8 cellular contexts compared by ENCODE assay signal in the genomic region with DNA sequence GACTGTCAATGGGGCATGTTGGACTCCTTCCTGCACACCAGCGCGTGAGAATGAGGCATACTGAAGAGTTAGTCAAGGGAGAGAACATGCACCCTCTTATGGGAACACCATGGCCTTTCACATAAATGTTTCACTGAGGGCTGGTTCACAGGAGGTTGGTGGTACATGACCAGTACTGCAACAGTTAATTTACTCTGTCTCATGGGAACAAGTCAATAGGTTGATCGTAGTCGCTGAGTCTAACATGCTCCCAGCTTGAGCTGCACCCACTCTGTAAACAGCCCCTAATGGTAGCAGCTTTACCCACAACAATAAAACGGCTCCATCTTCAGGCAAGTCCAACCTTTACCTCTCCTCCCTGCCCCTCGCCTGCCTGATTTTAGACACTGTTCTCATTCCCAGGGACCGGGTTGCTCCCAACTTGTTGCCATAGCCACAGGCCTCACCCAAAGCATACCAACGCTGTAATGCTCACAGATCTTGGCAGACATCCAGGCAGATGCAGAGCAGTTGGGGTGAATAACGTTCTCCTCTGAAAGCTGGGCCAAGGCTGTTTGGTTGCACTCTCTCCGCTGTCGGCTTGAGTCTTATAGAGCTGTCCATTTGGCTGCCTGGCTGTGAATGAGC.
DNase-seq lines count a peak whose midpoint lies in the region; ATAC-seq, FAIRE-seq and TF ChIP-seq lines count a peak whose summit lies in the region.

No MANE protein-coding gene starts in this region.

- CTCF ChIA-PET in A549 (lab: Yijun Ruan, JAX), result interaction anchor here (0.8 to 1.4 kb wide), 2 partner anchors 24 to 46 kb away, joined by 3 read pairs; no protein-coding TSS in a partner anchor
- CTCF ChIA-PET in GM10248 (lab: Yijun Ruan, JAX), result interaction anchor here (1.0 to 1.9 kb wide), 5 partner anchors 9 to 59 kb away, joined by 3 to 5 read pairs (median 4); no protein-coding TSS in a partner anchor

- H3K4me3 ChIP-seq in A549, result no peak overlapping the region

- peak overlapping the region; percentile 55 for H3K4me2 ChIP-seq in A549

- in situ Hi-C loops in KBM-7 (cut with MboI; ENCODE audit: low pct_unique_long_range_greater_than_20kb, low sequenced_read_pairs), result no loop called here

- no peaks in the 10 kb centered on the region for H3K9me3 ChIP-seq in A549

- no peaks in the 10 kb centered on the region for H3K27me3 Mint-ChIP-seq in osteocyte (ENCODE audit: unreplicated experiment)
- peaks cover 27% of the 10 kb centered on the region for H3K27me3 Mint-ChIP-seq in activated naive CD8-positive, alpha-beta T cell treated with anti-CD3 and anti-CD28 coated beads, Interleukin-2, amount 50 U/mL, for 24 hours

- POLR2A ChIA-PET in A549 (lab: Yijun Ruan, JAX) (interaction anchor here (0.6 kb wide), 1 partner anchor 49 kb away, joined by 5 read pairs; no protein-coding TSS in a partner anchor), GM10248 (lab: Yijun Ruan, JAX) (no interaction called here)

- H3K4me3 Mint-ChIP-seq in osteocyte (ENCODE audit: unreplicated experiment), result no peak overlapping the region
- H3K4me3 Mint-ChIP-seq in activated naive CD8-positive, alpha-beta T cell treated with anti-CD3 and anti-CD28 coated beads, Interleukin-2, amount 50 U/mL, for 24 hours, result no peak overlapping the region

- H3K27ac ChIP-seq in A549, result peak overlapping the region in 1 of 2 experiments; percentile 12; a peak in 1 of 6 replicates

- no peaks in the 10 kb centered on the region for H3K9me3 Mint-ChIP-seq in osteocyte (ENCODE audit: unreplicated experiment)
- no peaks in the 10 kb centered on the region for H3K9me3 Mint-ChIP-seq in activated naive CD8-positive, alpha-beta T cell treated with anti-CD3 and anti-CD28 coated beads, Interleukin-2, amount 50 U/mL, for 24 hours

- FAIRE-seq in A549 (lab: Jason Lieb, UNC), result no peak

- H3K4me1 ChIP-seq in A549, result peaks cover 18% of the 10 kb centered on the region

- peak; percentile 86 for ATAC-seq in A549
- no peak for ATAC-seq in activated naive CD8-positive, alpha-beta T cell treated with anti-CD3 and anti-CD28 coated beads, Interleukin-2, amount 50 U/mL, for 24 hours

- H3K27ac Mint-ChIP-seq in osteocyte (ENCODE audit: unreplicated experiment), result peak overlapping the region; percentile 56
- no peak overlapping the region for H3K27ac Mint-ChIP-seq in activated naive CD8-positive, alpha-beta T cell treated with anti-CD3 and anti-CD28 coated beads, Interleukin-2, amount 50 U/mL, for 24 hours

- DNase-seq in A549 (ENCODE audit: low read depth in 1 of 2, low spot score in 1 of 2) (peak; percentile 43 to 81), KBM-7 (peak; percentile 68), RKO (ENCODE audit: low spot score) (peak; percentile 18), fibroblast of the conjunctiva (ENCODE audit: low read depth) (peak; percentile 97), osteocyte (ENCODE audit: extremely low spot score, unreplicated experiment) (peak; percentile 87), GM10248 (ENCODE audit: extremely low spot score) (no peak)
- no peak for DNase-seq in activated CD4-positive, CD25-positive, alpha-beta regulatory T cell (lab: John Stamatoyannopoulos, UW)
- DNase-seq in activated naive CD8-positive, alpha-beta T cell treated with anti-CD3 and anti-CD28 coated beads, Interleukin-2, amount 50 U/mL, for 24 hours, result no peak

- TF ChIP-seq POLR2A in A549 (IDR thresholded peaks at IDR 0.05; ENCODE audit: low read length), result no peak

- no peak for TF ChIP-seq RAD21 in A549 (conservative IDR thresholded peaks at IDR 0.05 in 1 of 2, IDR thresholded peaks at IDR 0.05 in 1 of 2)

- TF ChIP-seq EP300 in A549 (IDR thresholded peaks at IDR 0.05), result no peak

- H3K4me1 Mint-ChIP-seq in osteocyte (ENCODE audit: unreplicated experiment), result peaks cover 22% of the 10 kb centered on the region
- H3K4me1 Mint-ChIP-seq in activated naive CD8-positive, alpha-beta T cell treated with anti-CD3 and anti-CD28 coated beads, Interleukin-2, amount 50 U/mL, for 24 hours, result peaks cover 3% of the 10 kb centered on the region

- no peak for TF ChIP-seq CTCF in A549 (IDR thresholded peaks at IDR 0.05)
- TF ChIP-seq CTCF in osteocyte (IDR thresholded peaks at IDR 0.05), result no peak
- no peak for TF ChIP-seq CTCF in GM10248 (IDR thresholded peaks at IDR 0.05; ENCODE audit: control extremely low read depth, extremely low read depth, low read depth, missing control alignments)

- WGBS in A549 (ENCODE audit: missing lambda C conversion rate), result 45% methylated on average over 11 of the region's 11 CpGs

- H3K36me3 Mint-ChIP-seq in osteocyte (ENCODE audit: unreplicated experiment), result no peaks in the 10 kb centered on the region
- no peaks in the 10 kb centered on the region for H3K36me3 Mint-ChIP-seq in activated naive CD8-positive, alpha-beta T cell treated with anti-CD3 and anti-CD28 coated beads, Interleukin-2, amount 50 U/mL, for 24 hours (ENCODE audit: low read depth)

TF ChIP-seq in A549, 52 proteins besides CTCF, POLR2A, EP300 and RAD21:
- TF ChIP-seq TP53 (CRISPR knock-in tag; IDR thresholded peaks at IDR 0.05) (no peak), HOXB13 (CRISPR knock-in tag; IDR thresholded peaks at IDR 0.05; ENCODE audit: low read depth) (no peak), FOSB (CRISPR knock-in tag; IDR thresholded peaks at IDR 0.05) (no peak), CBX2 (IDR thresholded peaks at IDR 0.05; ENCODE audit: borderline replicate concordance, low read depth) (no peak), POLR2AphosphoS2 (conservative IDR thresholded peaks at IDR 0.05; ENCODE audit: low read length) (no peak), MYC (IDR thresholded peaks at IDR 0.05; ENCODE audit: borderline replicate concordance, low read length) (no peak), FOSL2 (IDR thresholded peaks at IDR 0.05) (no peak), FOSL2 (CRISPR knock-in tag; IDR thresholded peaks at IDR 0.05) (no peak), CHD4 (IDR thresholded peaks at IDR 0.05; ENCODE audit: borderline replicate concordance) (no peak), BHLHE40 (IDR thresholded peaks at IDR 0.05; ENCODE audit: low read depth, low read length) (no peak), RFX5 (IDR thresholded peaks at IDR 0.05) (no peak)
- TF ChIP-seq, protein P1, sequence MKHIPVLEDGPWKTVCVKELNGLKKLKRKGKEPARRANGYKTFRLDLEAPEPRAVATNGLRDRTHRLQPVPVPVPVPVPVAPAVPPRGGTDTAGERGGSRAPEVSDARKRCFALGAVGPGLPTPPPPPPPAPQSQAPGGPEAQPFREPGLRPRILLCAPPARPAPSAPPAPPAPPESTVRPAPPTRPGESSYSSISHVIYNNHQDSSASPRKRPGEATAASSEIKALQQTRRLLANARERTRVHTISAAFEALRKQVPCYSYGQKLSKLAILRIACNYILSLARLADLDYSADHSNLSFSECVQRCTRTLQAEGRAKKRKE (CRISPR knock-in tag; IDR thresholded peaks at IDR 0.05; ENCODE audit: low read depth), result no peak
- TF ChIP-seq, protein P2, sequence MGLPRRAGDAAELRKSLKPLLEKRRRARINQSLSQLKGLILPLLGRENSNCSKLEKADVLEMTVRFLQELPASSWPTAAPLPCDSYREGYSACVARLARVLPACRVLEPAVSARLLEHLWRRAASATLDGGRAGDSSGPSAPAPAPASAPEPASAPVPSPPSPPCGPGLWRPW (IDR thresholded peaks at IDR 0.05), result no peak
- TF ChIP-seq, protein P3, sequence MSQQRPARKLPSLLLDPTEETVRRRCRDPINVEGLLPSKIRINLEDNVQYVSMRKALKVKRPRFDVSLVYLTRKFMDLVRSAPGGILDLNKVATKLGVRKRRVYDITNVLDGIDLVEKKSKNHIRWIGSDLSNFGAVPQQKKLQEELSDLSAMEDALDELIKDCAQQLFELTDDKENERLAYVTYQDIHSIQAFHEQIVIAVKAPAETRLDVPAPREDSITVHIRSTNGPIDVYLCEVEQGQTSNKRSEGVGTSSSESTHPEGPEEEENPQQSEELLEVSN (IDR thresholded peaks at IDR 0.05; ENCODE audit: borderline replicate concordance, low read depth), result no peak
- TF ChIP-seq, protein P4, sequence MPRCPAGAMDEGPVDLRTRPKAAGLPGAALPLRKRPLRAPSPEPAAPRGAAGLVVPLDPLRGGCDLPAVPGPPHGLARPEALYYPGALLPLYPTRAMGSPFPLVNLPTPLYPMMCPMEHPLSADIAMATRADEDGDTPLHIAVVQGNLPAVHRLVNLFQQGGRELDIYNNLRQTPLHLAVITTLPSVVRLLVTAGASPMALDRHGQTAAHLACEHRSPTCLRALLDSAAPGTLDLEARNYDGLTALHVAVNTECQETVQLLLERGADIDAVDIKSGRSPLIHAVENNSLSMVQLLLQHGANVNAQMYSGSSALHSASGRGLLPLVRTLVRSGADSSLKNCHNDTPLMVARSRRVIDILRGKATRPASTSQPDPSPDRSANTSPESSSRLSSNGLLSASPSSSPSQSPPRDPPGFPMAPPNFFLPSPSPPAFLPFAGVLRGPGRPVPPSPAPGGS (IDR thresholded peaks at IDR 0.05), result no peak

Comparison
In these comparisons a context has a peak if more than half of its experiments do, and no peak if none do; other contexts are left out.
1. DNase-seq: peak in A549 (2 of 2), KBM-7 (single experiment), RKO (single experiment), fibroblast of the conjunctiva (single experiment) and osteocyte (single experiment); none in GM10248 (single experiment), activated CD4-positive, CD25-positive, alpha-beta regulatory T cell (0 of 4) and activated naive CD8-positive, alpha-beta T cell treated with anti-CD3 and anti-CD28 coated beads, Interleukin-2, amount 50 U/mL, for 24 hours (single experiment).